ENCODE assay signal across 19 cellular contexts in genomic region chr2:43568226-43568625, GRCh38.
"Had no signal": no experiment of that assay in that cellular context is flagged by ENCODE, and none has a peak within 500 bp of the region (broad histone marks: within the 10 kb centered on the region; RNA-seq: fewer than 3 reads in every experiment).

No MANE protein-coding gene starts in this region.

- H3K4me1 ChIP-seq: ascending aorta, gastrocnemius medialis, left lung, sigmoid colon had no signal

- H3K4me1 Mint-ChIP-seq: nephron progenitor cell had no signal

- H3K9me3 Mint-ChIP-seq: central memory CD8-positive, alpha-beta T cell; nephron progenitor cell; stimulated activated memory B cell treated with anti-CD40 and anti-IgM and Interleukin-4, amounts not matched to agents 10 μg/mL and 1 μg/mL and 100 μg/mL, for 72 hours had no signal

- H3K27me3 ChIP-seq: ascending aorta, gastrocnemius medialis, left lung, sigmoid colon had no signal

- H3K4me3 ChIP-seq: ascending aorta, coronary artery, gastrocnemius medialis, left lung, sigmoid colon, SK-N-MC had no signal

- H3K9me3 ChIP-seq: ascending aorta, gastrocnemius medialis, left lung, sigmoid colon had no signal

- DNase-seq: activated CD4-positive, alpha-beta T cell treated with anti-CD3 and anti-CD28 coated beads for 1 hour; activated CD8-positive, alpha-beta memory T cell treated with anti-CD3 and anti-CD28 coated beads for 24 hours; activated effector memory CD4-positive, alpha-beta T cell treated with anti-CD3 and anti-CD28 coated beads, Interleukin-2, amount 50 U/mL, for 16 hours; gastrocnemius medialis; head of caudate nucleus; left lung; midbrain; nephron progenitor cell; nucleus accumbens; SHP77; sigmoid colon; stimulated activated CD4-positive, alpha-beta T cell treated with anti-CD3 and anti-CD28 coated beads, Interleukin-4, amount 100 ng/mL, for 24 hours had no signal

- H3K27ac Mint-ChIP-seq: nephron progenitor cell; stimulated activated memory B cell treated with anti-CD40 and anti-IgM and Interleukin-4, amounts not matched to agents 10 μg/mL and 1 μg/mL and 100 μg/mL, for 72 hours had no signal

- FAIRE-seq: keratinocyte had no signal

- H3K27ac ChIP-seq: ascending aorta, coronary artery, gastrocnemius medialis, left lung, sigmoid colon, SK-N-MC had no signal

- ATAC-seq: esophagus mucosa; gastrocnemius medialis; left lung; stimulated activated memory B cell treated with anti-CD40 and anti-IgM and Interleukin-4, amounts not matched to agents 10 μg/mL and 1 μg/mL and 100 μg/mL, for 72 hours had no signal

- H3K4me3 Mint-ChIP-seq: central memory CD8-positive, alpha-beta T cell; nephron progenitor cell; stimulated activated memory B cell treated with anti-CD40 and anti-IgM and Interleukin-4, amounts not matched to agents 10 μg/mL and 1 μg/mL and 100 μg/mL, for 72 hours had no signal

- H3K27me3 Mint-ChIP-seq: central memory CD8-positive, alpha-beta T cell; stimulated activated memory B cell treated with anti-CD40 and anti-IgM and Interleukin-4, amounts not matched to agents 10 μg/mL and 1 μg/mL and 100 μg/mL, for 72 hours had no signal
